18 cellular contexts compared by ENCODE assay signal in genomic region chr20:10642859-10643559, GRCh38. TPM values are rescaled to one million over a fixed set of nuclear protein-coding genes. Genes with fewer than 3 reads are reported as not detected.
DNase-seq lines count a peak whose midpoint lies in the region; ATAC-seq and TF ChIP-seq lines count a peak whose summit lies in the region.
"Had no signal": no experiment of that assay in that cellular context is flagged by ENCODE, and none has a peak within 500 bp of the region (broad histone marks: within the 10 kb centered on the region; RNA-seq: fewer than 3 reads in every experiment).

No MANE protein-coding gene starts in this region.

- H3K27me3 ChIP-seq in heart right ventricle (no peaks in the 10 kb centered on the region), foreskin keratinocyte (no peaks in the 10 kb centered on the region), thyroid gland (no peaks in the 10 kb centered on the region)
- H3K27me3 ChIP-seq: esophagus muscularis mucosa, neutrophil had no signal

- TF ChIP-seq POLR2A in thyroid gland (IDR thresholded peaks at IDR 0.05) = no peak
- no peak for TF ChIP-seq POLR2A in lower leg skin (IDR thresholded peaks at IDR 0.05)

- H3K27ac Mint-ChIP-seq in Calu3 (ENCODE audit: unreplicated experiment) = no peak overlapping the region
- H3K27ac Mint-ChIP-seq: activated naive CD4-positive, alpha-beta T cell treated with anti-CD3 and anti-CD28 coated beads, Interleukin-2, amount 50 U/mL, for 72 hours had no signal

- CTCF ChIA-PET in Calu3 (lab: Charles Lee) = no interaction called here

- H3K27ac ChIP-seq in heart right ventricle = peak overlapping the region in 6 of 10 donors; percentile 2 to 29 (median 20)
- H3K27ac ChIP-seq in foreskin keratinocyte = no peak overlapping the region
- H3K27ac ChIP-seq in thyroid gland = peak overlapping the region in 2 of 3 donors; percentile 19 to 55
- H3K27ac ChIP-seq: esophagus muscularis mucosa, lower lobe of right lung, neutrophil had no signal

- peaks cover 15% of the 10 kb centered on the region for H3K4me1 Mint-ChIP-seq in Calu3 (ENCODE audit: low read depth, unreplicated experiment)

- no TSS peak for BruUV-seq in Calu3 (replicated peaks; lab: Mats Ljungman, UMichigan)

- H3K9me3 ChIP-seq in heart right ventricle (no peaks in the 10 kb centered on the region), thyroid gland (no peaks in the 10 kb centered on the region)
- H3K9me3 ChIP-seq: esophagus muscularis mucosa, HAP-1, lower lobe of right lung, neutrophil had no signal

- WGBS in heart right ventricle, 2 donors = 52 to 56% methylated on average over 4 of the region's 4 CpGs
- 52 to 64% methylated on average over 4 of the region's 4 CpGs for WGBS in thyroid gland, 2 donors
- WGBS in lower leg skin, 2 donors = 67% methylated on average over 4 of the region's 4 CpGs

- intact Hi-C loops in heart right ventricle (cut with DNase I) (loop anchor here in 1 of 10 donors (10.0 kb wide), 1 partner anchor 178 kb away; no protein-coding TSS in a partner anchor), cardiac septum (cut with DNase I) (no loop called here), thyroid gland (cut with DNase I) (no loop called here), Calu3 (cut with micrococcal nuclease; ENCODE audit: unreplicated experiment) (no loop called here), lower leg skin (cut with DNase I; ENCODE audit: low total_unique reads) (no loop called here)

- H3K4me1 ChIP-seq in heart right ventricle = peaks cover 0 to 83% (median 29%) of the 10 kb centered on the region in 9 donors
- peaks cover 12% of the 10 kb centered on the region for H3K4me1 ChIP-seq in foreskin keratinocyte
- H3K4me1 ChIP-seq in thyroid gland = peaks cover 5 to 20% of the 10 kb centered on the region in 2 donors
- H3K4me1 ChIP-seq: lower lobe of right lung had no signal

- no peak for TF ChIP-seq CTCF in heart right ventricle (IDR thresholded peaks at IDR 0.05)
- TF ChIP-seq CTCF in foreskin keratinocyte (conservative IDR thresholded peaks at IDR 0.05) = no peak
- TF ChIP-seq CTCF in thyroid gland (IDR thresholded peaks at IDR 0.05) = no peak
- TF ChIP-seq CTCF in Calu3 (IDR thresholded peaks at IDR 0.05; ENCODE audit: unreplicated experiment) = no peak
- no peak for TF ChIP-seq CTCF in lower leg skin (IDR thresholded peaks at IDR 0.05)

- peaks cover 85% of the 10 kb centered on the region for H3K36me3 Mint-ChIP-seq in Calu3 (ENCODE audit: insufficient read depth, unreplicated experiment)
- H3K36me3 Mint-ChIP-seq: activated naive CD4-positive, alpha-beta T cell treated with anti-CD3 and anti-CD28 coated beads, Interleukin-2, amount 50 U/mL, for 72 hours had no signal

- peaks cover 0 to 100% (median 87%) of the 10 kb centered on the region in 9 donors for H3K36me3 ChIP-seq in heart right ventricle
- H3K36me3 ChIP-seq in thyroid gland = peaks cover 88% of the 10 kb centered on the region in 2 donors

- no peak overlapping the region for H3K4me3 Mint-ChIP-seq in Calu3 (ENCODE audit: low read depth, unreplicated experiment)

- H3K4me3 ChIP-seq in heart right ventricle (no peak overlapping the region), thyroid gland (replicated peaks in 1 of 3) (no peak overlapping the region), lower leg skin (ENCODE audit: low read depth, poor library complexity, severe bottlenecking) (no peak overlapping the region)
- H3K4me3 ChIP-seq: esophagus muscularis mucosa, HAP-1, lower lobe of right lung had no signal

- H3K27me3 Mint-ChIP-seq in Calu3 (ENCODE audit: unreplicated experiment) = no peaks in the 10 kb centered on the region

- no peak for ATAC-seq in heart right ventricle
- ATAC-seq in foreskin keratinocyte = peak; percentile 42
- ATAC-seq: activated naive CD4-positive, alpha-beta T cell treated with anti-CD3 and anti-CD28 coated beads, Interleukin-2, amount 50 U/mL, for 72 hours; lower lobe of right lung had no signal

- no peak for DNase-seq in heart right ventricle
- DNase-seq in cardiac septum (ENCODE audit: low spot score) = no peak
- peak; percentile 15 for DNase-seq in T1000 (lab: John Stamatoyannopoulos, UW)
- DNase-seq in foreskin keratinocyte = peak in 1 of 2 donors; percentile 77
- DNase-seq in thyroid gland = no peak
- no peak for DNase-seq in Calu3
- DNase-seq in activated naive CD4-positive, alpha-beta T cell (lab: John Stamatoyannopoulos, UW) = no peak
- no peak for DNase-seq in lower leg skin (ENCODE audit: low spot score in 2 of 2)
- DNase-seq: activated CD4-positive, CD25-positive, alpha-beta regulatory T cell treated with anti-CD3 and anti-CD28 coated beads, Interleukin-2, amount 50 U/mL, for 72 hours; activated CD8-positive, alpha-beta memory T cell treated with anti-CD3 and anti-CD28 coated beads, Interleukin-2, amount 50 U/mL, for 48 hours; cerebellar nuclear complex; DMS153; lower lobe of right lung; NCI-H2081 treated with DMSO at 0.1 percent for 48 hours had no signal

- no peaks in the 10 kb centered on the region for H3K9me3 Mint-ChIP-seq in Calu3 (ENCODE audit: low read depth, unreplicated experiment)
- H3K9me3 Mint-ChIP-seq: activated naive CD4-positive, alpha-beta T cell treated with anti-CD3 and anti-CD28 coated beads, Interleukin-2, amount 50 U/mL, for 72 hours had no signal

RNA-seq across cellular contexts. Expression of gene JAG1, which starts 30.8 kb away (rescaled TPM):
- total RNA-seq in heart right ventricle (10 to 100 TPM; 23.0 to 38.2 (median 27.5) TPM), cardiac septum (42.1 TPM), foreskin keratinocyte (150 and 236 TPM in 2 replicates), thyroid gland (10 to 100 TPM; 41.2 to 67.9 (median 46.2) TPM), Calu3 (2022) (156 and 245 TPM in 2 replicates), lower leg skin (100 to 1,000 TPM; 145 to 238 (median 186) TPM)
- polyA plus RNA-seq in heart right ventricle (10 to 100 TPM; 11.1 to 17.9 TPM), foreskin keratinocyte (29.9 and 36.7 TPM in 2 replicates)
